26 cellular contexts compared by ENCODE assay signal in the genomic region with DNA sequence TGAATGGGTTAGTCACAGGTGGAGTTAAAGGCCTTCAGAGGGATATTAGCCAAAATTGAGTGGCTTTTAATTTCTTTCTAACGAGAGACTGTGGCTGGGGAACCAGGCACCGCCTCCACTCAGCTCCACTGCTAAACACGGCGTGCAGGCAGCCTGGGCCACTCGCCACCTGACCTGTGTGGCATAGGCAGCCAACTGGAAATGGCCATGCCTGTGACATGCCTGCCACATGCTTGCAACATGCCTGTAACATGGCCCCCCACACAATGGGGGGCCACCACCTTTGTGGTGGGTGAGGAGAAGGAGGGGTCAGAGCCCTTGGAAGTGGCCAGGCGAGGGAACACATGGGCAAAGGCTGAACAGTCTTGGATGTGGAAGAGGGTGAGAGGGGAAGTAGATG.
"Had no signal": no experiment of that assay in that cellular context is flagged by ENCODE, and none has a peak within 500 bp of the region (broad histone marks: within the 10 kb centered on the region; RNA-seq: fewer than 3 reads in every experiment).

No MANE protein-coding gene starts in this region.

- H3K36me3 ChIP-seq: esophagus squamous epithelium, lower lobe of right lung, ovary, right lobe of liver, tibial artery, upper lobe of left lung had no signal

- H3K27me3 ChIP-seq: ovary, testis had no signal

- ATAC-seq: effector memory CD8-positive, alpha-beta T cell; left colon; left ventricle myocardium superior; lower lobe of right lung; naive thymus-derived CD8-positive, alpha-beta T cell; right lobe of liver had no signal

- DNase-seq: cerebellar nuclear complex; cortex of kidney; effector memory CD8-positive, alpha-beta T cell; erythroblast; esophagus squamous epithelium; foreskin melanocyte; head of caudate nucleus; left colon; left ventricle myocardium superior; lower lobe of right lung; naive thymus-derived CD8-positive, alpha-beta T cell; occipital lobe; ovary; right lobe of liver; small intestine; stimulated activated CD4-positive, alpha-beta T cell treated with anti-CD3 and anti-CD28 coated beads, Interleukin-12 subunit alpha, Interleukin-12 subunit beta, amount 100 ng/mL, for 4 hours; stimulated activated CD4-positive, alpha-beta T cell treated with anti-CD3 and anti-CD28 coated beads, Interleukin-1b, Interleukin-23, amount 100 ng/mL, for 48 hours; stimulated activated CD4-positive, alpha-beta T cell treated with anti-CD3 and anti-CD28 coated beads, Interleukin-4, amount 100 ng/mL, for 1 hour; stimulated activated CD8-positive, alpha-beta memory T cell treated with anti-CD3 and anti-CD28 coated beads, Interleukin-4, amount 100 ng/mL, for 48 hours; stimulated activated naive CD4-positive, alpha-beta T cell; substantia nigra; testis; tibial artery had no signal

- H3K27ac ChIP-seq: esophagus squamous epithelium, lower lobe of right lung, ovary, right lobe of liver, testis, tibial artery, upper lobe of left lung had no signal

- FAIRE-seq: endometrium, islet of Langerhans, small intestine had no signal

- H3K9me3 ChIP-seq: esophagus squamous epithelium, lower lobe of right lung, ovary, right lobe of liver, testis, tibial artery, upper lobe of left lung had no signal

- H3K4me1 ChIP-seq: lower lobe of right lung, right lobe of liver, testis had no signal

- H3K4me3 ChIP-seq: esophagus squamous epithelium, lower lobe of right lung, ovary, right lobe of liver, testis, tibial artery, upper lobe of left lung had no signal
